In the genomic region with DNA sequence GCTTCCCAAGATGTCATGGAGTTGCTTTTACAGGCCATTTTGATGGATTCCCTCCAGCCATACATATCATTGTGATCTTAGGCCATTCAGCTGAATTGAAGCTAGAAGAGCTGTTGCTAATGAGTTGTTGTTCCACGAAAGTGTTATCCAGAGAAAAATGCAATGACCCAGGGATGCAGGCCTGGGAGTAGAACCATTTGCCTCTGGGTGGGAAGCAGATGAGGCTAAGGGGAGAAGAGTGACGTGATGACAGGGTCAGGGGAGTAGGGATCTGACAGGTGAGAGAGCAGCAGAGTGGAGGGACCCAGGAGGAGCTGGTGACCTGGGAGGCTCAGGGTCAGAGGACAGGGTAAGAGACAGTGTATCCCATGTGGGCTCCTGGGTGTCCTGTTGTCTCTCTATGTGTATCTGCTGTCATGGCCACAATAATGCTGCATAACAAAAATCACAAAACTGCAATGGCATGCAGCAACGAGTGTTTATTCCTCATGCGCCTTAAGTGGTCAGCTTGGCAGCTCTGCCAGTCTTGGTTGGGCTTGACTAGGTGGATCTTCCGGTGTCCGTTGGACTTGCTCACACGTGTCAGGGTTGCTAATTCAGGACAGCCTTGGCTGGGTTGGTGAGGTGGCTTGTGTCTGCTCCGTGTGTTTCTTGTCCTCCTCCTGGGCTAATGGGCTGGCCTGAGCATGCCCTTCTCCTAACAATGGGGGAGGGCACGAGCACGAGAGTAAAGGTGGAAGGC, we compare ENCODE assay signal across 19 cellular contexts.
DNase-seq lines count a peak whose midpoint lies in the region; ATAC-seq and TF ChIP-seq lines count a peak whose summit lies in the region.
"Had no signal": no experiment of that assay in that cellular context is flagged by ENCODE, and none has a peak within 500 bp of the region (broad histone marks: within the 10 kb centered on the region; RNA-seq: fewer than 3 reads in every experiment).

No MANE protein-coding gene starts in this region.

- H3K4me1 ChIP-seq in GM23248 (ENCODE audit: insufficient read depth), result peaks cover 55% of the 10 kb centered on the region
- peaks cover 16 to 81% (median 58%) of the 10 kb centered on the region in 3 donors for H3K4me1 ChIP-seq in gastroesophageal sphincter
- peaks cover 72 to 79% (median 76%) of the 10 kb centered on the region in 3 donors for H3K4me1 ChIP-seq in skeletal muscle tissue (ENCODE audit: control insufficient read depth in 3 of 3, insufficient read depth in 3 of 3, low read length in 3 of 3)

- H3K27me3 ChIP-seq in GM23248 (replicated peaks; ENCODE audit: insufficient read depth) (no peaks in the 10 kb centered on the region), gastroesophageal sphincter (no peaks in the 10 kb centered on the region), skeletal muscle tissue (ENCODE audit: control insufficient read depth in 3 of 3, insufficient read depth in 3 of 3, low read length in 3 of 3) (no peaks in the 10 kb centered on the region)

- POLR2A ChIA-PET in naive thymus-derived CD8-positive, alpha-beta T cell (lab: Charles Lee), result no interaction called here

- no peaks in the 10 kb centered on the region for H3K9me2 ChIP-seq in GM23248 (ENCODE audit: insufficient read depth)

- no peaks in the 10 kb centered on the region for H3K36me3 ChIP-seq in GM23248 (ENCODE audit: low read depth)
- no peaks in the 10 kb centered on the region for H3K36me3 ChIP-seq in gastroesophageal sphincter
- H3K36me3 ChIP-seq in skeletal muscle tissue (ENCODE audit: control insufficient read depth in 3 of 3, insufficient read depth in 3 of 3, low read length in 3 of 3), result peaks cover 0 to 3% (median 3%) of the 10 kb centered on the region in 3 donors

- in situ Hi-C loops in GM23248 (cut with MboI), result no loop called here

- peaks cover 35% of the 10 kb centered on the region for H3F3A ChIP-seq in GM23248 (ENCODE audit: insufficient read depth)

- H4K20me1 ChIP-seq in GM23248 (ENCODE audit: insufficient read depth), result no peaks in the 10 kb centered on the region

- no peaks in the 10 kb centered on the region for H3K79me2 ChIP-seq in GM23248 (ENCODE audit: insufficient read depth)

- H3K36me3 Mint-ChIP-seq in naive thymus-derived CD8-positive, alpha-beta T cell, result no peaks in the 10 kb centered on the region
- H3K36me3 Mint-ChIP-seq: IgD-negative memory B cell, memory B cell, T-cell had no signal

- H3K4me3 ChIP-seq in GM23248, result no peak overlapping the region
- H3K4me3 ChIP-seq in gastroesophageal sphincter, result no peak overlapping the region
- peak overlapping the region; percentile 39 to 68 (median 56) for H3K4me3 ChIP-seq in skeletal muscle tissue (ENCODE audit: low read length in 3 of 3)

- H3K27ac Mint-ChIP-seq in naive thymus-derived CD8-positive, alpha-beta T cell, result no peak overlapping the region
- H3K27ac Mint-ChIP-seq: activated T-helper 2 cell treated with anti-CD3 and anti-CD28 coated beads, Interferon-gamma antibody, Interleukin-2, Interleukin-4, amounts not matched to agents 10 μg/mL and 5 μg/mL and 100 μg/mL, durations not matched to agents 14 hours and 24 hours and 36 hours; IgD-negative memory B cell; memory B cell; T-cell had no signal

- H3K9me3 ChIP-seq in GM23248 (ENCODE audit: low read depth) (no peaks in the 10 kb centered on the region), gastroesophageal sphincter (no peaks in the 10 kb centered on the region), skeletal muscle tissue (ENCODE audit: control insufficient read depth in 3 of 3, low read length in 3 of 3) (no peaks in the 10 kb centered on the region)

- H3K27ac ChIP-seq in GM23248 (no peak overlapping the region), adipose tissue (ENCODE audit: low read depth, low read length) (peak overlapping the region; percentile 48), gastroesophageal sphincter (peak overlapping the region in 3 of 4 donors; percentile 80 to 89 (median 85)), skeletal muscle tissue (ENCODE audit: low read depth, low read length) (peak overlapping the region; percentile 85)
- H3K27ac ChIP-seq: WERI-Rb-1 had no signal

- peak; percentile 0 for ATAC-seq in gastroesophageal sphincter
- ATAC-seq in naive thymus-derived CD8-positive, alpha-beta T cell, result no peak
- no peak for ATAC-seq in GM18873 (IDR thresholded peaks at IDR 0.05; ENCODE audit: low FRiP score, unreplicated experiment)
- ATAC-seq in esophagus mucosa, result no peak
- ATAC-seq: T-cell had no signal

- WGBS in GM23248 (ENCODE audit: low coverage in 1 of 2, low lambda C conversion rate in 2 of 2, missing lambda C conversion rate in 2 of 2), 2 experiments, result 82 to 85% methylated on average over 10 of the region's 10 CpGs
- 76 to 86% (median 80%) methylated on average over 10 of the region's 10 CpGs for WGBS in adipose tissue, 3 donors
- 71 to 80% methylated on average over 5 to 7 of the region's 10 CpGs for WGBS in gastroesophageal sphincter (ENCODE audit: low coverage in 1 of 2), 2 donors

- TF ChIP-seq CTCF in gastroesophageal sphincter (IDR thresholded peaks at IDR 0.05), result no peak

- no peak overlapping the region for H2AFZ ChIP-seq in GM23248

- TF ChIP-seq EP300 in gastroesophageal sphincter (IDR thresholded peaks at IDR 0.05), result no peak

- DNase-seq in GM23248 (no peak), SW 1271 (lab: John Stamatoyannopoulos, UW) (no peak)
- DNase-seq in naive thymus-derived CD8-positive, alpha-beta T cell, result no peak
- DNase-seq: Calu3; GF-D8; MV-4-11; NCI-H2029 treated with DMSO at 0.1 percent for 48 hours; stimulated activated CD4-positive, alpha-beta T cell treated with anti-CD3 and anti-CD28 coated beads, Interleukin-4, amount 100 ng/mL, for 4 hours; T-cell; WERI-Rb-1 had no signal

- peaks cover 0 to 3% (median 0%) of the 10 kb centered on the region in 9 donors for H3K9me3 Mint-ChIP-seq in naive thymus-derived CD8-positive, alpha-beta T cell
- H3K9me3 Mint-ChIP-seq: activated T-helper 2 cell treated with anti-CD3 and anti-CD28 coated beads, Interferon-gamma antibody, Interleukin-2, Interleukin-4, amounts not matched to agents 10 μg/mL and 5 μg/mL and 100 μg/mL, durations not matched to agents 14 hours and 24 hours and 36 hours; memory B cell; T-cell had no signal

- peaks cover 0 to 6% (median 2%) of the 10 kb centered on the region in 4 donors for H3K4me1 Mint-ChIP-seq in naive thymus-derived CD8-positive, alpha-beta T cell
- H3K4me1 Mint-ChIP-seq: IgD-negative memory B cell, memory B cell had no signal

- no peak for TF ChIP-seq POLR2A in gastroesophageal sphincter (IDR thresholded peaks at IDR 0.05)

- H3K9ac ChIP-seq in GM23248 (no peak overlapping the region), skeletal muscle tissue (ENCODE audit: low read depth in 1 of 3, low read length in 3 of 3) (peak overlapping the region in 2 of 3 donors; percentile 35 to 79)

- peak overlapping the region; percentile 2 for H3K4me2 ChIP-seq in GM23248 (ENCODE audit: unreplicated experiment)

- H3K4me3 Mint-ChIP-seq in naive thymus-derived CD8-positive, alpha-beta T cell, result no peak overlapping the region
- H3K4me3 Mint-ChIP-seq: IgD-negative memory B cell, memory B cell, neural crest cell, T-cell had no signal

- peaks cover 1 to 42% (median 39%) of the 10 kb centered on the region in 5 donors for H3K27me3 Mint-ChIP-seq in naive thymus-derived CD8-positive, alpha-beta T cell

Comparison
In these comparisons a context has a peak if more than half of its experiments do, and no peak if none do; other contexts are left out.
1. H3K4me3 ChIP-seq: peak in skeletal muscle tissue (3 of 3); none in GM23248 (single experiment) and gastroesophageal sphincter (0 of 2).